Comparison of ENCODE assay signal across 9 cellular contexts in the genomic region with DNA sequence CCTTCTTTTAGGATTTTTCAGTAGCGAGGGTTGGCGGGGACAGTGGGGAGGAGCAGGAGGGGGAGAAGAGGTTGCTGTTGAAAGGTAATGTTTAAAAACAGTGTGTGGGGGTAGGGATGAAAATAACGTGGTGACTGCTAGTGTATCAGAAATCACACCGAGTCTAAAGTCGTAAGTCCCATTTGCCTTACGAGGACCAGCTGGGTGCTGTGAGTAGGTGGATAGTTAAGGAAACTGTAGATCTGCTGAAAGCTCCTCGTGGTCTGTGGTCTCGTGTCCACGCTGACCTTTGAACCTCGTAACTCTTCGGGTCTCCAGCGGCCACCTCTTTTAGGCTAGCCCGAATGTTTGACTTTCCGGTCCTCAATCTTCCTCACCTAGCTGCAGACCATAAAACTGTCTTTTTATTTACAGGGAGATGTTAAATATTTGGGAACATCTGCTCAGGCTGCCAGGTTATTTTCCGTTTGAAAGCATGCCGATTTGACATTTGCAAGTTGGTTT. TPM values are rescaled to one million over a fixed set of nuclear protein-coding genes. Genes with fewer than 3 reads are reported as not detected.
A peak's percentile ranks its signal among the peaks of the same experiment; 100 is the strongest.
DNase-seq lines count a peak whose midpoint lies in the region; ATAC-seq and TF ChIP-seq lines count a peak whose summit lies in the region.
"Had no signal": no experiment of that assay in that cellular context is flagged by ENCODE, and none has a peak within 500 bp of the region (broad histone marks: within the 10 kb centered on the region; RNA-seq: fewer than 3 reads in every experiment).

No MANE protein-coding gene starts in this region.

- no peaks in the 10 kb centered on the region for H3K9me3 Mint-ChIP-seq in endothelial cell (ENCODE audit: unreplicated experiment)
- peaks cover 0 to 2% of the 10 kb centered on the region in 2 donors for H3K9me3 Mint-ChIP-seq in natural killer cell

- H3K27me3 ChIP-seq in Peyer's patch = no peaks in the 10 kb centered on the region

- H3K4me3 Mint-ChIP-seq in endothelial cell (ENCODE audit: unreplicated experiment) = peak overlapping the region; percentile 97
- H3K4me3 Mint-ChIP-seq in natural killer cell = peak overlapping the region; percentile 52

- H3K9me3 ChIP-seq in Peyer's patch = no peaks in the 10 kb centered on the region
- H3K9me3 ChIP-seq: mucosa of descending colon had no signal

- TF ChIP-seq POLR2A in Peyer's patch (IDR thresholded peaks at IDR 0.05) = no peak

- H3K4me1 ChIP-seq in Peyer's patch = peaks cover 0 to 15% (median 0%) of the 10 kb centered on the region in 4 donors

- TF ChIP-seq CTCF in Peyer's patch (IDR thresholded peaks at IDR 0.05) = no peak
- no peak for TF ChIP-seq CTCF in endothelial cell (IDR thresholded peaks at IDR 0.05; ENCODE audit: unreplicated experiment)
- TF ChIP-seq CTCF in natural killer cell (IDR thresholded peaks at IDR 0.05) = no peak

- intact Hi-C loops in natural killer cell (cut with micrococcal nuclease) = no loop called here

- H3K27me3 Mint-ChIP-seq in endothelial cell (ENCODE audit: unreplicated experiment) (peaks cover 9% of the 10 kb centered on the region), natural killer cell (ENCODE audit: low read depth in 2 of 2) (peaks cover 34 to 44% of the 10 kb centered on the region in 2 donors)

- H3K4me1 Mint-ChIP-seq in endothelial cell (ENCODE audit: unreplicated experiment) = peaks cover 29% of the 10 kb centered on the region
- no peaks in the 10 kb centered on the region for H3K4me1 Mint-ChIP-seq in natural killer cell

- ATAC-seq in GM19025 (IDR thresholded peaks at IDR 0.05; ENCODE audit: low read depth, unreplicated experiment) = peak; percentile 31
- no peak for ATAC-seq in natural killer cell

- H3K27ac ChIP-seq in Peyer's patch = no peak overlapping the region

- H3K36me3 ChIP-seq in Peyer's patch = no peaks in the 10 kb centered on the region

- H3K36me3 Mint-ChIP-seq in endothelial cell (ENCODE audit: low read depth, unreplicated experiment) (no peaks in the 10 kb centered on the region), natural killer cell (no peaks in the 10 kb centered on the region)

- DNase-seq in AG08396 (ENCODE audit: low spot score) (peak; percentile 20), Peyer's patch (no peak), endothelial cell (ENCODE audit: low spot score) (no peak), natural killer cell (no peak), ureter (ENCODE audit: low spot score) (no peak), NCI-H2107 (lab: John Stamatoyannopoulos, UW) (no peak), mesenteric fat pad (ENCODE audit: low spot score) (no peak)

- H3K27ac Mint-ChIP-seq in endothelial cell (ENCODE audit: unreplicated experiment) (no peak overlapping the region), natural killer cell (no peak overlapping the region)

- H3K4me3 ChIP-seq in Peyer's patch = peak overlapping the region; percentile 24 to 66 (median 52)

RNA-seq across cellular contexts. Expression of gene ST3GAL6, which starts 29.3 kb away (rescaled TPM):
- total RNA-seq in Peyer's patch (1 to 10 TPM; 1.6 to 6.6 (median 2.5) TPM), endothelial cell (ENCODE audit: unreplicated experiment) (6.5 TPM), natural killer cell (1 to 10 TPM in 2 of 3 donors, under 1 TPM in 1; 0.38 to 3.7 (median 1.4) TPM), ureter (7.8 TPM), mesenteric fat pad (9.4 TPM)
